Comparison of ENCODE assay signal across 8 cellular contexts in the genomic region with DNA sequence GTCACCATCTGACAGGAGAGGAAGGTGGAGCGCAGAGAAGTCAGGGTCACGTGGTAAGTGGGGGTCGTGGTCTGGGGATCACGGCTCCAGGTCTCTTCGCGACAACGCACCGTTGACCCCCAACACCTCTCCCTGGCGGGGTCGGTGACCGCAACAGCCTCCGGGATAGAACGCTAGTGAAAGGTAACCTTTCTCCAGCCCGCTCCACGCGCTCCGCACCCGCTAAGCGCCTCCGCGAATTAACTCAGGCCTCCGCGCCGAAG. TPM values are rescaled to one million over a fixed set of nuclear protein-coding genes. Genes with fewer than 3 reads are reported as not detected.
A peak's percentile ranks its signal among the peaks of the same experiment; 100 is the strongest.
DNase-seq lines count a peak whose midpoint lies in the region; ATAC-seq and TF ChIP-seq lines count a peak whose summit lies in the region.

No MANE protein-coding gene starts in this region.

- peak overlapping the region in 10 of 11 experiments; percentile 72 to 87 (median 77); a peak in 20 of 22 replicates for H3K9ac ChIP-seq in BLaER1 treated with 17β-estradiol and CSF1 and Interleukin-3, amounts not matched to agents 10 nM and 100 nM

- no peaks in the 10 kb centered on the region for H3K9me3 Mint-ChIP-seq in WTC11
- H3K9me3 Mint-ChIP-seq in stimulated activated memory B cell treated with anti-CD40 and anti-IgM and Interleukin-4, amounts not matched to agents 10 μg/mL and 1 μg/mL and 100 μg/mL, for 72 hours = no peaks in the 10 kb centered on the region

- POLR2A ChIA-PET in WTC11 (lab: Charles Lee) = interaction anchor here (1.0 kb wide), 1 partner anchor 45 kb away, joined by 3 read pairs; no protein-coding TSS in a partner anchor

- CTCF ChIA-PET in WTC11 (lab: Charles Lee) = interaction anchor here (1.3 kb wide), 1 partner anchor 45 kb away, joined by 5 read pairs; no protein-coding TSS in a partner anchor

- peaks cover 0 to 34% (median 0%) of the 10 kb centered on the region in 11 experiments; a peak in 6 of 22 replicates for H4K20me1 ChIP-seq in BLaER1 treated with 17β-estradiol and CSF1 and Interleukin-3, amounts not matched to agents 10 nM and 100 nM

- H3K4me3 Mint-ChIP-seq in WTC11 = peak overlapping the region; percentile 68
- H3K4me3 Mint-ChIP-seq in stimulated activated memory B cell treated with anti-CD40 and anti-IgM and Interleukin-4, amounts not matched to agents 10 μg/mL and 1 μg/mL and 100 μg/mL, for 72 hours = peak overlapping the region; percentile 87

- peak overlapping the region; percentile 98 to 100 (median 99) for H3K4me2 ChIP-seq in BLaER1 treated with 17β-estradiol and CSF1 and Interleukin-3, amounts not matched to agents 10 nM and 100 nM

- no peak for TF ChIP-seq CTCF in WTC11 (IDR thresholded peaks at IDR 0.05)

- peak overlapping the region; percentile 71 to 84 (median 78) for H3K4me3 ChIP-seq in BLaER1 treated with 17β-estradiol and CSF1 and Interleukin-3, amounts not matched to agents 10 nM and 100 nM
- H3K4me3 ChIP-seq in iPS-11a (ENCODE audit: low read depth, low read length) = peak overlapping the region; percentile 62

- H3K4me1 ChIP-seq in BLaER1 treated with 17β-estradiol and CSF1 and Interleukin-3, amounts not matched to agents 10 nM and 100 nM = peaks cover 26 to 78% (median 72%) of the 10 kb centered on the region in 10 experiments

- no peak overlapping the region for H3K27ac Mint-ChIP-seq in WTC11
- H3K27ac Mint-ChIP-seq in stimulated activated memory B cell treated with anti-CD40 and anti-IgM and Interleukin-4, amounts not matched to agents 10 μg/mL and 1 μg/mL and 100 μg/mL, for 72 hours = peak overlapping the region; percentile 75

- no peaks in the 10 kb centered on the region for H3K9me3 ChIP-seq in BLaER1 treated with 17β-estradiol and CSF1 and Interleukin-3, amounts not matched to agents 10 nM and 100 nM (replicated peaks in 1 of 11)

- no peaks in the 10 kb centered on the region for H3K36me3 Mint-ChIP-seq in WTC11
- H3K36me3 Mint-ChIP-seq in stimulated activated memory B cell treated with anti-CD40 and anti-IgM and Interleukin-4, amounts not matched to agents 10 μg/mL and 1 μg/mL and 100 μg/mL, for 72 hours = no peaks in the 10 kb centered on the region

- H3K27me3 ChIP-seq in BLaER1 treated with 17β-estradiol and CSF1 and Interleukin-3, amounts not matched to agents 10 nM and 100 nM = peaks cover 17 to 64% (median 28%) of the 10 kb centered on the region in 11 experiments; a peak in 21 of 22 replicates

- ATAC-seq in GM21737 (IDR thresholded peaks at IDR 0.05; ENCODE audit: unreplicated experiment) (peak; percentile 32), WTC11 (peak; percentile 3; the same call in 1 of the 2 replicates), GM21717 (IDR thresholded peaks at IDR 0.05; ENCODE audit: unreplicated experiment) (no peak), GM21390 (IDR thresholded peaks at IDR 0.05; ENCODE audit: unreplicated experiment) (no peak)
- no peak for ATAC-seq in stimulated activated memory B cell treated with anti-CD40 and anti-IgM and Interleukin-4, amounts not matched to agents 10 μg/mL and 1 μg/mL and 100 μg/mL, for 72 hours

- H3K36me3 ChIP-seq in BLaER1 treated with 17β-estradiol and CSF1 and Interleukin-3, amounts not matched to agents 10 nM and 100 nM = no peaks in the 10 kb centered on the region

- H3K27me3 Mint-ChIP-seq in WTC11 (ENCODE audit: low read depth) = peaks cover 32% of the 10 kb centered on the region
- H3K27me3 Mint-ChIP-seq in stimulated activated memory B cell treated with anti-CD40 and anti-IgM and Interleukin-4, amounts not matched to agents 10 μg/mL and 1 μg/mL and 100 μg/mL, for 72 hours = no peaks in the 10 kb centered on the region

- H3K27ac ChIP-seq in BLaER1 treated with 17β-estradiol and CSF1 and Interleukin-3, amounts not matched to agents 10 nM and 100 nM = peak overlapping the region in 8 of 11 experiments; percentile 46 to 82 (median 72); a peak in 13 of 22 replicates

- no peak for DNase-seq in WTC11 (ENCODE audit: low spot score)
- DNase-seq in NCI-H748 treated with DMSO at 0.1 percent for 48 hours (lab: John Stamatoyannopoulos, UW) = no peak

- peaks cover 46% of the 10 kb centered on the region for H3K4me1 Mint-ChIP-seq in WTC11
- peaks cover 44% of the 10 kb centered on the region for H3K4me1 Mint-ChIP-seq in stimulated activated memory B cell treated with anti-CD40 and anti-IgM and Interleukin-4, amounts not matched to agents 10 μg/mL and 1 μg/mL and 100 μg/mL, for 72 hours

TF ChIP-seq in WTC11, 78 proteins besides CTCF, POLR2A, EP300 and RAD21:
- 0 out of 2 replicates have a peak, but pooled peaks have one; percentile 42 for TF ChIP-seq FOXK1 (CRISPR knock-in tag; IDR thresholded peaks at IDR 0.05)
- peak; percentile 79; the same call in 1 of the 2 replicates for TF ChIP-seq NFE2L1 (CRISPR knock-in tag; IDR thresholded peaks at IDR 0.05)
- TF ChIP-seq, protein P1, sequence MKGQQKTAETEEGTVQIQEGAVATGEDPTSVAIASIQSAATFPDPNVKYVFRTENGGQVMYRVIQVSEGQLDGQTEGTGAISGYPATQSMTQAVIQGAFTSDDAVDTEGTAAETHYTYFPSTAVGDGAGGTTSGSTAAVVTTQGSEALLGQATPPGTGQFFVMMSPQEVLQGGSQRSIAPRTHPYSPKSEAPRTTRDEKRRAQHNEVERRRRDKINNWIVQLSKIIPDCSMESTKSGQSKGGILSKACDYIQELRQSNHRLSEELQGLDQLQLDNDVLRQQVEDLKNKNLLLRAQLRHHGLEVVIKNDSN (CRISPR knock-in tag; IDR thresholded peaks at IDR 0.05) = peak; percentile 80
- no peak for TF ChIP-seq JUN (CRISPR knock-in tag; IDR thresholded peaks at IDR 0.05)
- TF ChIP-seq USF2 (CRISPR knock-in tag; IDR thresholded peaks at IDR 0.05) = peak; percentile 84
- peak; percentile 53; the same call in 1 of the 2 replicates for TF ChIP-seq MAX (CRISPR knock-in tag; IDR thresholded peaks at IDR 0.05)
- 0 out of 2 replicates have a peak, but pooled peaks have one; percentile 12 for TF ChIP-seq NFYB (CRISPR knock-in tag; conservative IDR thresholded peaks at IDR 0.05; ENCODE audit: low read depth)
- peak; percentile 39; the same call in 1 of the 2 replicates for TF ChIP-seq ZBTB43 (CRISPR knock-in tag; IDR thresholded peaks at IDR 0.05)
- TF ChIP-seq ZNF263 (CRISPR knock-in tag; IDR thresholded peaks at IDR 0.05; ENCODE audit: low read depth) = no peak
- TF ChIP-seq IRF1 (CRISPR knock-in tag; IDR thresholded peaks at IDR 0.05) = no peak
- 0 out of 2 replicates have a peak, but pooled peaks have one; percentile 5 for TF ChIP-seq SP1 (CRISPR knock-in tag; conservative IDR thresholded peaks at IDR 0.05)
- TF ChIP-seq FOXP4 (CRISPR knock-in tag; IDR thresholded peaks at IDR 0.05) = no peak

RNA-seq across cellular contexts. Expression of gene SYNJ2, which starts 0.6 kb away (rescaled TPM):
- total RNA-seq in WTC11 (2021) = 11.8 to 15.3 TPM (median 12.4 TPM) in 3 replicates

Comparison
In these comparisons a context has a peak if more than half of its experiments do, and no peak if none do; other contexts are left out.
1. ATAC-seq: peak in GM21737 (single experiment) and WTC11 (single experiment); none in stimulated activated memory B cell treated with anti-CD40 and anti-IgM and Interleukin-4, amounts not matched to agents 10 μg/mL and 1 μg/mL and 100 μg/mL, for 72 hours (single experiment), GM21717 (single experiment) and GM21390 (single experiment).